1 cellular context compared by ENCODE assay signal in genomic region chr14:50830044-50830931, GRCh38.
TF ChIP-seq lines count a peak whose summit lies in the region.

No MANE protein-coding gene starts in this region.

TF ChIP-seq in H1, 55 proteins besides CTCF, POLR2A, EP300 and RAD21:
- TF ChIP-seq TEAD4 (IDR thresholded peaks at IDR 0.05; ENCODE audit: low read depth, low read length): no peak
- TF ChIP-seq CHD2 (IDR thresholded peaks at IDR 0.05; ENCODE audit: low read length): no peak
- TF ChIP-seq E2F6 (IDR thresholded peaks at IDR 0.05): peak; percentile 41; the same call in 1 of the 2 replicates
- TF ChIP-seq CREB1 (IDR thresholded peaks at IDR 0.05): no peak
- no peak for TF ChIP-seq POLR2AphosphoS5 (IDR thresholded peaks at IDR 0.05; ENCODE audit: low read depth, low read length)
- no peak; the same call in none of the 2 replicates for TF ChIP-seq MAX (IDR thresholded peaks at IDR 0.05)
- no peak for TF ChIP-seq USF2 (IDR thresholded peaks at IDR 0.05; ENCODE audit: low read length)
- no peak for TF ChIP-seq BCL11A (IDR thresholded peaks at IDR 0.05; ENCODE audit: low read depth in 2 of 2, low read length in 2 of 2)
- TF ChIP-seq SIRT6 (IDR thresholded peaks at IDR 0.05; ENCODE audit: low read length): no peak
- TF ChIP-seq TCF12 (IDR thresholded peaks at IDR 0.05; ENCODE audit: low read depth, low read length): no peak
- TF ChIP-seq PHF8 (conservative IDR thresholded peaks at IDR 0.05; ENCODE audit: low read depth, low read length): no peak
- no peak for TF ChIP-seq NANOG (IDR thresholded peaks at IDR 0.05; ENCODE audit: insufficient read depth, low read depth, low read length, poor library complexity, severe bottlenecking)
- TF ChIP-seq CBX8 (IDR thresholded peaks at IDR 0.05; ENCODE audit: borderline replicate concordance, low read depth, low read length): no peak
- TF ChIP-seq KDM1A (IDR thresholded peaks at IDR 0.05; ENCODE audit: borderline replicate concordance, low read length): no peak
- peak; percentile 63 for TF ChIP-seq SUZ12 (IDR thresholded peaks at IDR 0.05; ENCODE audit: low read length)
- TF ChIP-seq TAF1 (IDR thresholded peaks at IDR 0.05; ENCODE audit: low read depth, low read length): peak; percentile 48; the same call in 1 of the 2 replicates
- no peak for TF ChIP-seq SIX5 (IDR thresholded peaks at IDR 0.05; ENCODE audit: low read depth, low read length)
- no peak for TF ChIP-seq MAFK (IDR thresholded peaks at IDR 0.05; ENCODE audit: low read depth, low read length)
- TF ChIP-seq KDM4A (IDR thresholded peaks at IDR 0.05; ENCODE audit: low read depth, low read length, severe bottlenecking): peak; percentile 62
- no peak for TF ChIP-seq SP4 (IDR thresholded peaks at IDR 0.05; ENCODE audit: low read length)
- TF ChIP-seq NRF1 (IDR thresholded peaks at IDR 0.05; ENCODE audit: low read depth, low read length): no peak
- TF ChIP-seq GTF2F1 (IDR thresholded peaks at IDR 0.05; ENCODE audit: borderline replicate concordance, low read depth, low read length): no peak
- TF ChIP-seq RFX5 (IDR thresholded peaks at IDR 0.05; ENCODE audit: borderline replicate concordance, low read depth, low read length): no peak
- peak; percentile 15 for TF ChIP-seq CTBP2 (IDR thresholded peaks at IDR 0.05; ENCODE audit: borderline replicate concordance, insufficient read depth, insufficient read length, low read length)
- TF ChIP-seq JUND (IDR thresholded peaks at IDR 0.05; ENCODE audit: low read length): no peak
- TF ChIP-seq EZH2 (IDR thresholded peaks at IDR 0.05; ENCODE audit: low read depth, low read length, severe bottlenecking): peak; percentile 55
- TF ChIP-seq BRCA1 (IDR thresholded peaks at IDR 0.05; ENCODE audit: low read depth, low read length): no peak
- TF ChIP-seq HDAC6 (IDR thresholded peaks at IDR 0.05; ENCODE audit: low read depth, low read length): no peak
- no peak for TF ChIP-seq CHD1 (IDR thresholded peaks at IDR 0.05; ENCODE audit: low read depth, low read length)
- peak; percentile 65 for TF ChIP-seq ASH2L (IDR thresholded peaks at IDR 0.05; ENCODE audit: low read length)
- TF ChIP-seq ZNF274 (IDR thresholded peaks at IDR 0.05; ENCODE audit: borderline replicate concordance, extremely low read depth, low read length): no peak
- TF ChIP-seq TAF7 (optimal IDR thresholded peaks at IDR 0.05; ENCODE audit: borderline replicate concordance, low read depth, low read length): no peak
- TF ChIP-seq RXRA (IDR thresholded peaks at IDR 0.05; ENCODE audit: insufficient read depth, low read depth, low read length): no peak
- TF ChIP-seq CBX5 (IDR thresholded peaks at IDR 0.05; ENCODE audit: low read depth, low read length): no peak
- no peak for TF ChIP-seq ATF3 (IDR thresholded peaks at IDR 0.05; ENCODE audit: insufficient read depth, low read depth, low read length)
- TF ChIP-seq SAP30 (IDR thresholded peaks at IDR 0.05; ENCODE audit: insufficient read depth, insufficient replicate concordance, low read length): peak; percentile 24
- no peak for TF ChIP-seq SP2 (IDR thresholded peaks at IDR 0.05; ENCODE audit: low read length)
- no peak for TF ChIP-seq JUN (IDR thresholded peaks at IDR 0.05; ENCODE audit: low read depth, low read length)
- peak in 1 of 2 experiments; percentile 56; a peak in 1 of 4 replicates for TF ChIP-seq SIN3A (conservative IDR thresholded peaks at IDR 0.05 in 1 of 2, IDR thresholded peaks at IDR 0.05 in 1 of 2; ENCODE audit: low read depth in 1 of 2, low read length in 2 of 2)
- TF ChIP-seq FOSL1 (IDR thresholded peaks at IDR 0.05; ENCODE audit: insufficient read depth, low read depth, low read length): no peak
- TF ChIP-seq CEBPB (IDR thresholded peaks at IDR 0.05; ENCODE audit: low read depth, low read length): no peak
- TF ChIP-seq EGR1 (IDR thresholded peaks at IDR 0.05; ENCODE audit: borderline replicate concordance, low read depth, low read length): no peak
- TF ChIP-seq POU5F1 (IDR thresholded peaks at IDR 0.05; ENCODE audit: low read depth, low read length): no peak
- TF ChIP-seq GABPA (IDR thresholded peaks at IDR 0.05; ENCODE audit: borderline replicate concordance, insufficient read depth, low read length): no peak
- TF ChIP-seq ATF2 (IDR thresholded peaks at IDR 0.05; ENCODE audit: low read length): no peak
- TF ChIP-seq BACH1 (IDR thresholded peaks at IDR 0.05; ENCODE audit: low read length): 0 out of 2 replicates have a peak, but pooled peaks have one; percentile 10
- TF ChIP-seq KDM5A (IDR thresholded peaks at IDR 0.05; ENCODE audit: low read length): no peak
- no peak for TF ChIP-seq SP1 (IDR thresholded peaks at IDR 0.05; ENCODE audit: low read depth, low read length)
- TF ChIP-seq HDAC2 (IDR thresholded peaks at IDR 0.05; ENCODE audit: borderline replicate concordance in 1 of 2, low read depth in 2 of 2, low read length in 2 of 2): 0 out of 4 replicates have a peak, but pooled peaks have one; percentile 44 to 54
- peak; percentile 27 for TF ChIP-seq RBBP5 (IDR thresholded peaks at IDR 0.05; ENCODE audit: borderline replicate concordance, low read depth, low read length)
- no peak for TF ChIP-seq YY1 (IDR thresholded peaks at IDR 0.05; ENCODE audit: low read depth, low read length)
- peak; percentile 56 for TF ChIP-seq RNF2 (IDR thresholded peaks at IDR 0.05; ENCODE audit: borderline replicate concordance, low read depth, low read length, missing control alignments, poor library complexity, severe bottlenecking)
- TF ChIP-seq TBP (IDR thresholded peaks at IDR 0.05; ENCODE audit: low read depth, low read length): peak; percentile 37; the same call in 1 of the 2 replicates
- no peak for TF ChIP-seq SRF (IDR thresholded peaks at IDR 0.05; ENCODE audit: low read depth, low read length)
- TF ChIP-seq CHD7 (IDR thresholded peaks at IDR 0.05; ENCODE audit: insufficient replicate concordance, low read length): no peak
